ENCODE assay signal across 6 cellular contexts in genomic region chr5:181203842-181204560, GRCh38.
DNase-seq lines count a peak whose midpoint lies in the region; ATAC-seq, FAIRE-seq and TF ChIP-seq lines count a peak whose summit lies in the region.

No MANE protein-coding gene starts in this region.

- H3K9ac ChIP-seq in mucosa of rectum (ENCODE audit: low read depth in 1 of 2, low read length in 2 of 2): peak overlapping the region in 1 of 2 donors; percentile 41

- H3K27me3 Mint-ChIP-seq in activated naive CD8-positive, alpha-beta T cell: no peaks in the 10 kb centered on the region

- H3K4me1 Mint-ChIP-seq in activated naive CD8-positive, alpha-beta T cell (ENCODE audit: low read depth): peaks cover 26% of the 10 kb centered on the region

- peak overlapping the region; percentile 86 for H3K4me3 Mint-ChIP-seq in activated naive CD8-positive, alpha-beta T cell

- H3K9me3 Mint-ChIP-seq in activated naive CD8-positive, alpha-beta T cell (ENCODE audit: low read depth): no peaks in the 10 kb centered on the region

- no peaks in the 10 kb centered on the region for H3K9me3 ChIP-seq in mucosa of rectum (ENCODE audit: control insufficient read depth in 2 of 2, low read length in 2 of 2)

- DNase-seq in D721Med (ENCODE audit: insufficient read length, low spot score): no peak
- DNase-seq in stimulated activated CD4-positive, alpha-beta T cell treated with anti-CD3 and anti-CD28 coated beads, Interleukin-4, amount 100 ng/mL, for 4 hours: no peak

- H3K4me1 ChIP-seq in mucosa of rectum (ENCODE audit: control insufficient read depth in 2 of 2, insufficient read depth in 2 of 2, low read length in 2 of 2): peaks cover 17 to 33% of the 10 kb centered on the region in 2 donors

- H3K27me3 ChIP-seq in mucosa of rectum (ENCODE audit: control insufficient read depth in 2 of 2, insufficient read depth in 2 of 2, low read length in 2 of 2): peaks cover 0 to 7% of the 10 kb centered on the region in 2 donors

- no peak for FAIRE-seq in D721Med (lab: Jason Lieb, UNC)

- H3K36me3 ChIP-seq in mucosa of rectum (ENCODE audit: control insufficient read depth in 2 of 2, insufficient read depth in 2 of 2, low read length in 2 of 2): no peaks in the 10 kb centered on the region

- no peaks in the 10 kb centered on the region for H3K36me3 Mint-ChIP-seq in activated naive CD8-positive, alpha-beta T cell

- TF ChIP-seq CTCF in D721Med (IDR thresholded peaks at IDR 0.05; ENCODE audit: insufficient read depth, missing control alignments): peak; percentile 4

- H3K27ac ChIP-seq in mucosa of rectum (ENCODE audit: low read depth in 2 of 2, low read length in 2 of 2): peak overlapping the region in 1 of 2 donors; percentile 16

- no peak for ATAC-seq in GM18858 (IDR thresholded peaks at IDR 0.05; ENCODE audit: unreplicated experiment)
- ATAC-seq in HG03342 (IDR thresholded peaks at IDR 0.05; ENCODE audit: unreplicated experiment): no peak

- H3K27ac Mint-ChIP-seq in activated naive CD8-positive, alpha-beta T cell: no peak overlapping the region

- peak overlapping the region; percentile 35 to 58 for H3K4me3 ChIP-seq in mucosa of rectum (ENCODE audit: low read length in 2 of 2)
